8 cellular contexts compared by ENCODE assay signal in genomic region chr17:50149099-50149424, GRCh38. TPM values are rescaled to one million over a fixed set of nuclear protein-coding genes. Genes with fewer than 3 reads are reported as not detected.
DNase-seq lines count a peak whose midpoint lies in the region; ATAC-seq, FAIRE-seq and TF ChIP-seq lines count a peak whose summit lies in the region.

No MANE protein-coding gene starts in this region.

- peaks cover 55% of the 10 kb centered on the region for H3K4me1 Mint-ChIP-seq in CD14-positive monocyte
- H3K4me1 Mint-ChIP-seq in dendritic cell treated with granulocyte-macrophage colony-stimulating factor and Interleukin-4, amounts not matched to agents 40 ng/mL and 50 ng/mL, for 4 days (ENCODE audit: low read depth), result peaks cover 56% of the 10 kb centered on the region

- FAIRE-seq in GM12892 (lab: Jason Lieb, UNC), result no peak

- H2AFZ ChIP-seq in Karpas-422 (ENCODE audit: low read length) (no peak overlapping the region), neural cell (ENCODE audit: low read depth, low read length) (no peak overlapping the region)

- no peaks in the 10 kb centered on the region for H3K27me3 ChIP-seq in Karpas-422 (ENCODE audit: low read length)
- no peaks in the 10 kb centered on the region for H3K27me3 ChIP-seq in neural cell (ENCODE audit: insufficient read depth, low read depth, low read length)

- H3K27ac ChIP-seq in Karpas-422 (ENCODE audit: low read length) (peak overlapping the region; percentile 97), neural cell (ENCODE audit: low read length) (no peak overlapping the region)

- H3K9me3 ChIP-seq in Karpas-422 (ENCODE audit: low read length) (no peaks in the 10 kb centered on the region), neural cell (ENCODE audit: low read length) (no peaks in the 10 kb centered on the region)

- peaks cover 0 to 2% (median 1%) of the 10 kb centered on the region in 3 donors for H3K27me3 Mint-ChIP-seq in CD14-positive monocyte (ENCODE audit: low read depth in 3 of 3)
- no peaks in the 10 kb centered on the region for H3K27me3 Mint-ChIP-seq in dendritic cell treated with granulocyte-macrophage colony-stimulating factor and Interleukin-4, amounts not matched to agents 40 ng/mL and 50 ng/mL, for 4 days

- H3K36me3 ChIP-seq in Karpas-422 (ENCODE audit: insufficient read depth, low read length) (peaks cover 15% of the 10 kb centered on the region), neural cell (ENCODE audit: insufficient read depth, low read length) (no peaks in the 10 kb centered on the region)

- TF ChIP-seq EP300 in neural cell (conservative IDR thresholded peaks at IDR 0.05; ENCODE audit: poor library complexity, severe bottlenecking), result no peak

- TF ChIP-seq RAD21 in neural cell (conservative IDR thresholded peaks at IDR 0.05), result no peak

- peaks cover 69% of the 10 kb centered on the region for H3K79me2 ChIP-seq in Karpas-422 (ENCODE audit: low read length)
- H3K79me2 ChIP-seq in neural cell (replicated peaks; ENCODE audit: insufficient read depth, low read length), result peaks cover 43% of the 10 kb centered on the region

- peaks cover 35% of the 10 kb centered on the region for H4K20me1 ChIP-seq in Karpas-422 (ENCODE audit: insufficient read depth, low read depth, low read length)
- peaks cover 40% of the 10 kb centered on the region for H4K20me1 ChIP-seq in neural cell (ENCODE audit: insufficient read depth)

- H3K4me1 ChIP-seq in Karpas-422 (ENCODE audit: low read length), result peaks cover 62% of the 10 kb centered on the region

- no peak for DNase-seq in CD14-positive monocyte (ENCODE audit: low spot score)
- DNase-seq in Karpas-422, result no peak
- no peak for DNase-seq in GM12892 (ENCODE audit: insufficient read length)
- no peak for DNase-seq in NCI-H1694 (lab: John Stamatoyannopoulos, UW)
- no peak for DNase-seq in Kasumi-1 (lab: John Stamatoyannopoulos, UW)

- peaks cover 0 to 4% (median 0%) of the 10 kb centered on the region in 7 donors for H3K9me3 Mint-ChIP-seq in CD14-positive monocyte
- H3K9me3 Mint-ChIP-seq in dendritic cell treated with granulocyte-macrophage colony-stimulating factor and Interleukin-4, amounts not matched to agents 40 ng/mL and 50 ng/mL, for 4 days, result no peaks in the 10 kb centered on the region

- no peak for ATAC-seq in GM21447 (IDR thresholded peaks at IDR 0.05; ENCODE audit: unreplicated experiment)

- TF ChIP-seq CTCF in CD14-positive monocyte (IDR thresholded peaks at IDR 0.05) (no peak), neural cell (IDR thresholded peaks at IDR 0.05; ENCODE audit: poor library complexity, severe bottlenecking) (no peak)

- H3K4me2 ChIP-seq in Karpas-422 (ENCODE audit: low read depth, low read length, poor library complexity, severe bottlenecking), result peak overlapping the region; percentile 98
- H3K4me2 ChIP-seq in neural cell (ENCODE audit: low read length), result peak overlapping the region; percentile 73

- H3K4me3 ChIP-seq in Karpas-422 (ENCODE audit: low read length) (peak overlapping the region; percentile 95), neural cell (ENCODE audit: low read length) (peak overlapping the region; percentile 91)

- H3F3A ChIP-seq in neural cell (ENCODE audit: insufficient read depth, low read length, poor library complexity, severe bottlenecking), result no peaks in the 10 kb centered on the region

- H3K9me2 ChIP-seq in Karpas-422 (replicated peaks; ENCODE audit: insufficient read depth, low read length), result no peaks in the 10 kb centered on the region
- H3K9me2 ChIP-seq in neural cell (ENCODE audit: insufficient read depth, low read length), result no peaks in the 10 kb centered on the region

- TF ChIP-seq POLR2A in GM12892 (IDR thresholded peaks at IDR 0.05; ENCODE audit: low read depth, low read length), result no peak

- peak overlapping the region; percentile 97 to 100 for H3K4me3 Mint-ChIP-seq in CD14-positive monocyte
- H3K4me3 Mint-ChIP-seq in dendritic cell treated with granulocyte-macrophage colony-stimulating factor and Interleukin-4, amounts not matched to agents 40 ng/mL and 50 ng/mL, for 4 days, result peak overlapping the region; percentile 89

- peak overlapping the region; percentile 98 for H3K9ac ChIP-seq in Karpas-422 (ENCODE audit: low read length)
- peak overlapping the region; percentile 94 for H3K9ac ChIP-seq in neural cell (ENCODE audit: low read length)

- intact Hi-C loops in CD14-positive monocyte (cut with micrococcal nuclease), result no loop called here
- intact Hi-C loops in dendritic cell treated with granulocyte-macrophage colony-stimulating factor and Interleukin-4, amounts not matched to agents 40 ng/mL and 50 ng/mL, for 4 days (cut with micrococcal nuclease), result loop anchor here (5.0 kb wide), 1 partner anchor 198 kb away; the partner anchor contains the start of gene XYLT2

- peaks cover 28 to 33% of the 10 kb centered on the region in 2 donors for H3K36me3 Mint-ChIP-seq in CD14-positive monocyte
- H3K36me3 Mint-ChIP-seq in dendritic cell treated with granulocyte-macrophage colony-stimulating factor and Interleukin-4, amounts not matched to agents 40 ng/mL and 50 ng/mL, for 4 days (ENCODE audit: low read depth), result peaks cover 65% of the 10 kb centered on the region

- peak overlapping the region; percentile 91 to 98 (median 95) for H3K27ac Mint-ChIP-seq in CD14-positive monocyte
- peak overlapping the region; percentile 80 for H3K27ac Mint-ChIP-seq in dendritic cell treated with granulocyte-macrophage colony-stimulating factor and Interleukin-4, amounts not matched to agents 40 ng/mL and 50 ng/mL, for 4 days

TF ChIP-seq in neural cell, 6 proteins besides CTCF, POLR2A, EP300 and RAD21:
- TF ChIP-seq POLR2AphosphoS5 (IDR thresholded peaks at IDR 0.05) (no peak), SMC3 (conservative IDR thresholded peaks at IDR 0.05; ENCODE audit: poor library complexity) (no peak), TAF1 (IDR thresholded peaks at IDR 0.05; ENCODE audit: low read depth) (no peak), EZH2 (IDR thresholded peaks at IDR 0.05; ENCODE audit: borderline replicate concordance, insufficient read depth, low read length, poor library complexity, severe bottlenecking) (no peak), REST (IDR thresholded peaks at IDR 0.05; ENCODE audit: borderline replicate concordance) (no peak), MXI1 (conservative IDR thresholded peaks at IDR 0.05; ENCODE audit: poor library complexity, severe bottlenecking) (no peak)

RNA-seq across cellular contexts. Expression of gene PPP1R9B, which starts 1.4 kb away (rescaled TPM):
- polyA plus RNA-seq in CD14-positive monocyte (1 to 10 TPM in 1 of 2 donors, under 1 TPM in 1; 0.61 to 1.3 TPM), neural cell (29.2 and 30.5 TPM in 2 replicates)
- 41.0 and 106 TPM in 2 replicates for total RNA-seq in Karpas-422 (2014; rRNA removed; shearing (Covaris generic); ENCODE audit: low replicate concordance)
- 56.8 and 70.1 TPM in 2 replicates for polyA minus RNA-seq in neural cell
- polyA plus RNA-seq in GM12892 (2012; ENCODE audit: missing spikeins), result 32.1 TPM

RNA-seq across cellular contexts. Expression of gene SGCA, which starts 16.7 kb away (rescaled TPM):
- under 1 TPM; 0.53 to 0.89 TPM for polyA plus RNA-seq in CD14-positive monocyte
- not detected in 2 replicates for total RNA-seq in Karpas-422 (2014; rRNA removed; shearing (Covaris generic); ENCODE audit: low replicate concordance)
- 0.43 TPM in 1 of 2 replicates, not detected in the other for polyA plus RNA-seq in neural cell
- polyA minus RNA-seq in neural cell, result not detected in 2 replicates
- 0.68 TPM for polyA plus RNA-seq in GM12892 (2012; ENCODE audit: missing spikeins)

RNA-seq across cellular contexts. Expression of gene SAMD14, which starts 19.1 kb away (rescaled TPM):
- not detected for polyA plus RNA-seq in CD14-positive monocyte
- total RNA-seq in Karpas-422 (2014; rRNA removed; shearing (Covaris generic); ENCODE audit: low replicate concordance), result not detected in 2 replicates
- polyA plus RNA-seq in neural cell, result 105 and 128 TPM in 2 replicates
- 77.2 and 83.0 TPM in 2 replicates for polyA minus RNA-seq in neural cell
- 0.40 TPM for polyA plus RNA-seq in GM12892 (2012; ENCODE audit: missing spikeins)

RNA-seq across cellular contexts. Expression of gene COL1A1, which starts 52.4 kb away (rescaled TPM):
- polyA plus RNA-seq in CD14-positive monocyte, result not detected
- not detected in 2 replicates for total RNA-seq in Karpas-422 (2014; rRNA removed; shearing (Covaris generic); ENCODE audit: low replicate concordance)
- polyA plus RNA-seq in neural cell, result 0.14 TPM in 1 of 2 replicates, not detected in the other
- polyA minus RNA-seq in neural cell, result 0.46 and 0.73 TPM in 2 replicates
- polyA plus RNA-seq in GM12892 (2012; ENCODE audit: missing spikeins), result 4.8 TPM

RNA-seq across cellular contexts. Expression of gene PDK2, which starts 53.9 kb away (rescaled TPM):
- 10 to 100 TPM; 15.9 to 23.4 TPM for polyA plus RNA-seq in CD14-positive monocyte
- total RNA-seq in Karpas-422 (2014; rRNA removed; shearing (Covaris generic); ENCODE audit: low replicate concordance), result not detected in 2 replicates
- polyA plus RNA-seq in neural cell, result 36.2 and 41.7 TPM in 2 replicates
- 31.9 and 37.3 TPM in 2 replicates for polyA minus RNA-seq in neural cell
- 5.2 TPM for polyA plus RNA-seq in GM12892 (2012; ENCODE audit: missing spikeins)

Comparison
In these comparisons a context has a peak if more than half of its experiments do, and no peak if none do; other contexts are left out.
1. RNA of gene PPP1R9B, which starts 1.4 kb away (polyA plus RNA-seq): 29.2 to 30.5 TPM in neural cell; 0.61 to 1.3 TPM in CD14-positive monocyte; every median in the first group is over 10 times any median in the second.
2. RNA of gene SAMD14, which starts 19.1 kb away (polyA plus RNA-seq): 105 to 128 TPM in neural cell; not detected in CD14-positive monocyte; every median in the first group is over 100 times any median in the second.